1 cellular context compared by ENCODE assay signal in the genomic region with DNA sequence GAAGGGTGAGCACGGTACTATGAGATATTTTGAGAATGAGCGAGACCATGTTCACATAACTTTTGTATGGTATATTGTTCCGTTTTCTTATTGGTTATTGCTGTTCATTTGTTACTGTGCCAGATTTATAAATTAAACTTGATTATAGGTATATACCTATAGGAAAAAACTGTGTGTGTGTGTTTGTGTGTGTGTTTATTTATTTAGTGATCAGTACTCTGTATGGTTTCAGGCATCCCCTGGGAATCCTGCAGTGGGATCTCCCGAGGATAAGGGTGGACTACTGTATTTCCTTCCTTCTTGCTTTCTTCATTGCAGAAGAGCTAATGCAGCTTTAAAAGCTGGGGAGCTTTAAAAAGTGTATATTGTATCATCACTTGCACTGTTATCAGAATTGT.
TF ChIP-seq lines count a peak whose summit lies in the region.

No MANE protein-coding gene starts in this region.

TF ChIP-seq in K562, 482 proteins besides CTCF, POLR2A, EP300 and RAD21:
- TF ChIP-seq, protein P1, sequence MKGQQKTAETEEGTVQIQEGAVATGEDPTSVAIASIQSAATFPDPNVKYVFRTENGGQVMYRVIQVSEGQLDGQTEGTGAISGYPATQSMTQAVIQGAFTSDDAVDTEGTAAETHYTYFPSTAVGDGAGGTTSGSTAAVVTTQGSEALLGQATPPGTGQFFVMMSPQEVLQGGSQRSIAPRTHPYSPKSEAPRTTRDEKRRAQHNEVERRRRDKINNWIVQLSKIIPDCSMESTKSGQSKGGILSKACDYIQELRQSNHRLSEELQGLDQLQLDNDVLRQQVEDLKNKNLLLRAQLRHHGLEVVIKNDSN (CRISPR knock-in tag; IDR thresholded peaks at IDR 0.05), result no peak
- TF ChIP-seq, protein P2, sequence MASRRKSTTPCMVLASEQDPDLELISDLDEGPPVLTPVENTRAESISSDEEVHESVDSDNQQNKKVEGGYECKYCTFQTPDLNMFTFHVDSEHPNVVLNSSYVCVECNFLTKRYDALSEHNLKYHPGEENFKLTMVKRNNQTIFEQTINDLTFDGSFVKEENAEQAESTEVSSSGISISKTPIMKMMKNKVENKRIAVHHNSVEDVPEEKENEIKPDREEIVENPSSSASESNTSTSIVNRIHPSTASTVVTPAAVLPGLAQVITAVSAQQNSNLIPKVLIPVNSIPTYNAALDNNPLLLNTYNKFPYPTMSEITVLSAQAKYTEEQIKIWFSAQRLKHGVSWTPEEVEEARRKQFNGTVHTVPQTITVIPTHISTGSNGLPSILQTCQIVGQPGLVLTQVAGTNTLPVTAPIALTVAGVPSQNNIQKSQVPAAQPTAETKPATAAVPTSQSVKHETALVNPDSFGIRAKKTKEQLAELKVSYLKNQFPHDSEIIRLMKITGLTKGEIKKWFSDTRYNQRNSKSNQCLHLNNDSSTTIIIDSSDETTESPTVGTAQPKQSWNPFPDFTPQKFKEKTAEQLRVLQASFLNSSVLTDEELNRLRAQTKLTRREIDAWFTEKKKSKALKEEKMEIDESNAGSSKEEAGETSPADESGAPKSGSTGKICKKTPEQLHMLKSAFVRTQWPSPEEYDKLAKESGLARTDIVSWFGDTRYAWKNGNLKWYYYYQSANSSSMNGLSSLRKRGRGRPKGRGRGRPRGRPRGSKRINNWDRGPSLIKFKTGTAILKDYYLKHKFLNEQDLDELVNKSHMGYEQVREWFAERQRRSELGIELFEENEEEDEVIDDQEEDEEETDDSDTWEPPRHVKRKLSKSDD (conservative IDR thresholded peaks at IDR 0.05; ENCODE audit: low read length), result no peak
- no peak for TF ChIP-seq SMARCA4 (IDR thresholded peaks at IDR 0.05)
- TF ChIP-seq ZEB2 (IDR thresholded peaks at IDR 0.05), result no peak
- TF ChIP-seq, protein P3, sequence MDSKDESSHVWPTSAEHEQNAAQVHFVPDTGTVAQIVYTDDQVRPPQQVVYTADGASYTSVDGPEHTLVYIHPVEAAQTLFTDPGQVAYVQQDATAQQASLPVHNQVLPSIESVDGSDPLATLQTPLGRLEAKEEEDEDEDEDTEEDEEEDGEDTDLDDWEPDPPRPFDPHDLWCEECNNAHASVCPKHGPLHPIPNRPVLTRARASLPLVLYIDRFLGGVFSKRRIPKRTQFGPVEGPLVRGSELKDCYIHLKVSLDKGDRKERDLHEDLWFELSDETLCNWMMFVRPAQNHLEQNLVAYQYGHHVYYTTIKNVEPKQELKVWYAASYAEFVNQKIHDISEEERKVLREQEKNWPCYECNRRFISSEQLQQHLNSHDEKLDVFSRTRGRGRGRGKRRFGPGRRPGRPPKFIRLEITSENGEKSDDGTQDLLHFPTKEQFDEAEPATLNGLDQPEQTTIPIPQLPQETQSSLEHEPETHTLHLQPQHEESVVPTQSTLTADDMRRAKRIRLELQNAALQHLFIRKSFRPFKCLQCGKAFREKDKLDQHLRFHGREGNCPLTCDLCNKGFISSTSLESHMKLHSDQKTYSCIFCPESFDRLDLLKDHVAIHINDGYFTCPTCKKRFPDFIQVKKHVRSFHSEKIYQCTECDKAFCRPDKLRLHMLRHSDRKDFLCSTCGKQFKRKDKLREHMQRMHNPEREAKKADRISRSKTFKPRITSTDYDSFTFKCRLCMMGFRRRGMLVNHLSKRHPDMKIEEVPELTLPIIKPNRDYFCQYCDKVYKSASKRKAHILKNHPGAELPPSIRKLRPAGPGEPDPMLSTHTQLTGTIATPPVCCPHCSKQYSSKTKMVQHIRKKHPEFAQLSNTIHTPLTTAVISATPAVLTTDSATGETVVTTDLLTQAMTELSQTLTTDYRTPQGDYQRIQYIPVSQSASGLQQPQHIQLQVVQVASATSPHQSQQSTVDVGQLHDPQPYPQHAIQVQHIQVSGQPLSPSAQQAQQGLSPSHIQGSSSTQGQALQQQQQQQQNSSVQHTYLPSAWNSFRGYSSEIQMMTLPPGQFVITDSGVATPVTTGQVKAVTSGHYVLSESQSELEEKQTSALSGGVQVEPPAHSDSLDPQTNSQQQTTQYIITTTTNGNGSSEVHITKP (IDR thresholded peaks at IDR 0.05; ENCODE audit: partially characterized antibody), result peak; percentile 83
- TF ChIP-seq, protein P4, sequence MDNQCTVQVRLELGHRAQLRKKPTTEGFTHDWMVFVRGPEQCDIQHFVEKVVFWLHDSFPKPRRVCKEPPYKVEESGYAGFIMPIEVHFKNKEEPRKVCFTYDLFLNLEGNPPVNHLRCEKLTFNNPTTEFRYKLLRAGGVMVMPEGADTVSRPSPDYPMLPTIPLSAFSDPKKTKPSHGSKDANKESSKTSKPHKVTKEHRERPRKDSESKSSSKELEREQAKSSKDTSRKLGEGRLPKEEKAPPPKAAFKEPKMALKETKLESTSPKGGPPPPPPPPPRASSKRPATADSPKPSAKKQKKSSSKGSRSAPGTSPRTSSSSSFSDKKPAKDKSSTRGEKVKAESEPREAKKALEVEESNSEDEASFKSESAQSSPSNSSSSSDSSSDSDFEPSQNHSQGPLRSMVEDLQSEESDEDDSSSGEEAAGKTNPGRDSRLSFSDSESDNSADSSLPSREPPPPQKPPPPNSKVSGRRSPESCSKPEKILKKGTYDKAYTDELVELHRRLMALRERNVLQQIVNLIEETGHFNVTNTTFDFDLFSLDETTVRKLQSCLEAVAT (IDR thresholded peaks at IDR 0.05), result 0 out of 4 replicates have a peak, but pooled peaks of 1 of the 2 experiments have one; percentile 24
- TF ChIP-seq, protein P5, sequence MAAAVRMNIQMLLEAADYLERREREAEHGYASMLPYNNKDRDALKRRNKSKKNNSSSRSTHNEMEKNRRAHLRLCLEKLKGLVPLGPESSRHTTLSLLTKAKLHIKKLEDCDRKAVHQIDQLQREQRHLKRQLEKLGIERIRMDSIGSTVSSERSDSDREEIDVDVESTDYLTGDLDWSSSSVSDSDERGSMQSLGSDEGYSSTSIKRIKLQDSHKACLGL (CRISPR knock-in tag; IDR thresholded peaks at IDR 0.05; ENCODE audit: borderline replicate concordance, poor library complexity, severe bottlenecking), result no peak
- TF ChIP-seq, protein P6, sequence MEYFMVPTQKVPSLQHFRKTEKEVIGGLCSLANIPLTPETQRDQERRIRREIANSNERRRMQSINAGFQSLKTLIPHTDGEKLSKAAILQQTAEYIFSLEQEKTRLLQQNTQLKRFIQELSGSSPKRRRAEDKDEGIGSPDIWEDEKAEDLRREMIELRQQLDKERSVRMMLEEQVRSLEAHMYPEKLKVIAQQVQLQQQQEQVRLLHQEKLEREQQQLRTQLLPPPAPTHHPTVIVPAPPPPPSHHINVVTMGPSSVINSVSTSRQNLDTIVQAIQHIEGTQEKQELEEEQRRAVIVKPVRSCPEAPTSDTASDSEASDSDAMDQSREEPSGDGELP (CRISPR knock-in tag; IDR thresholded peaks at IDR 0.05; ENCODE audit: borderline replicate concordance), result no peak
- TF ChIP-seq ADNP (tag; IDR thresholded peaks at IDR 0.05), result 0 out of 2 replicates have a peak, but pooled peaks have one; percentile 11
- 0 out of 4 replicates have a peak, but pooled peaks of 1 of the 2 experiments have one; percentile 23 for TF ChIP-seq FOXK2 (conservative IDR thresholded peaks at IDR 0.05 in 1 of 2, IDR thresholded peaks at IDR 0.05 in 1 of 2; ENCODE audit: low read depth in 2 of 2)
- TF ChIP-seq ZSCAN32 (CRISPR knock-in tag; IDR thresholded peaks at IDR 0.05), result no peak
- no peak for TF ChIP-seq ZNF436 (CRISPR knock-in tag; IDR thresholded peaks at IDR 0.05)
- no peak for TF ChIP-seq POU5F1 (IDR thresholded peaks at IDR 0.05; ENCODE audit: borderline replicate concordance, low read depth, low read length, partially characterized antibody)
- TF ChIP-seq MAFF (IDR thresholded peaks at IDR 0.05; ENCODE audit: low read length), result no peak
- no peak for TF ChIP-seq ZNF668 (CRISPR knock-in tag; IDR thresholded peaks at IDR 0.05)
- TF ChIP-seq, protein P7, sequence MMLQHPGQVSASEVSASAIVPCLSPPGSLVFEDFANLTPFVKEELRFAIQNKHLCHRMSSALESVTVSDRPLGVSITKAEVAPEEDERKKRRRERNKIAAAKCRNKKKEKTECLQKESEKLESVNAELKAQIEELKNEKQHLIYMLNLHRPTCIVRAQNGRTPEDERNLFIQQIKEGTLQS (IDR thresholded peaks at IDR 0.05), result 0 out of 2 replicates have a peak, but pooled peaks have one; percentile 5
- TF ChIP-seq, protein P7 (CRISPR knock-in tag; conservative IDR thresholded peaks at IDR 0.05), result no peak
